12 cellular contexts compared by ENCODE assay signal in genomic region chr18:51191139-51191717, GRCh38. TPM values are rescaled to one million over a fixed set of nuclear protein-coding genes. Genes with fewer than 3 reads are reported as not detected.
DNase-seq lines count a peak whose midpoint lies in the region; ATAC-seq and TF ChIP-seq lines count a peak whose summit lies in the region.
"Had no signal": no experiment of that assay in that cellular context is flagged by ENCODE, and none has a peak within 500 bp of the region (broad histone marks: within the 10 kb centered on the region; RNA-seq: fewer than 3 reads in every experiment).

No MANE protein-coding gene starts in this region.

- no peak overlapping the region for H2AK5ac ChIP-seq in H9 (ENCODE audit: insufficient read length, low read length)

- H3K4ac ChIP-seq in H9 (ENCODE audit: low read depth, low read length): no peak overlapping the region

- H3K36me3 Mint-ChIP-seq in CD4-positive, alpha-beta memory T cell: peaks cover 4 to 27% of the 10 kb centered on the region in 2 donors
- peaks cover 12 to 35% (median 31%) of the 10 kb centered on the region in 3 experiments for H3K36me3 Mint-ChIP-seq in H9 (ENCODE audit: insufficient read depth in 1 of 3, low read depth in 3 of 3)
- peaks cover 55% of the 10 kb centered on the region for H3K36me3 Mint-ChIP-seq in activated CD8-positive, alpha-beta T cell treated with anti-CD3 and anti-CD28 coated beads for 36 hours (ENCODE audit: low read depth)

- no peaks in the 10 kb centered on the region for H3K79me1 ChIP-seq in H9 (ENCODE audit: insufficient read depth, low read depth, low read length, poor library complexity, severe bottlenecking)

- no peak overlapping the region for H4K91ac ChIP-seq in H9 (ENCODE audit: insufficient read length, low read depth, low read length)

- ATAC-seq in activated CD8-positive, alpha-beta T cell treated with anti-CD3 and anti-CD28 coated beads for 36 hours: peak; percentile 75
- ATAC-seq in left colon (peak; percentile 63), HG03025 (IDR thresholded peaks at IDR 0.05; ENCODE audit: low FRiP score, unreplicated experiment) (no peak), gastrocnemius medialis (no peak)

- H3T11ph ChIP-seq in H9 (ENCODE audit: low read length): no peak overlapping the region

- peaks cover 61 to 90% (median 76%) of the 10 kb centered on the region in 4 donors for H3K4me1 Mint-ChIP-seq in CD4-positive, alpha-beta memory T cell
- H3K4me1 Mint-ChIP-seq in H9: peaks cover 67 to 69% of the 10 kb centered on the region in 2 experiments
- H3K4me1 Mint-ChIP-seq in activated CD8-positive, alpha-beta T cell treated with anti-CD3 and anti-CD28 coated beads for 36 hours (ENCODE audit: low read depth): peaks cover 69% of the 10 kb centered on the region

- peak overlapping the region; percentile 33 to 91 (median 74) for H3K27ac Mint-ChIP-seq in CD4-positive, alpha-beta memory T cell
- no peak overlapping the region for H3K27ac Mint-ChIP-seq in H9
- peak overlapping the region; percentile 78 for H3K27ac Mint-ChIP-seq in activated CD8-positive, alpha-beta T cell treated with anti-CD3 and anti-CD28 coated beads for 36 hours

- peak overlapping the region in 7 of 8 donors; percentile 14 to 65 (median 47) for H3K4me3 Mint-ChIP-seq in CD4-positive, alpha-beta memory T cell
- H3K4me3 Mint-ChIP-seq in H9: peak overlapping the region in 1 of 2 experiments; percentile 34; a peak in 1 of 5 replicates
- peak overlapping the region; percentile 48 for H3K4me3 Mint-ChIP-seq in activated CD8-positive, alpha-beta T cell treated with anti-CD3 and anti-CD28 coated beads for 36 hours

- H2BK12ac ChIP-seq in H9 (ENCODE audit: insufficient read length, low read depth, low read length): no peak overlapping the region

- no peaks in the 10 kb centered on the region for H3K27me3 ChIP-seq in CD4-positive, alpha-beta memory T cell (ENCODE audit: insufficient read depth, low read length)
- H3K27me3 ChIP-seq in H9 (ENCODE audit: insufficient read depth, low read length): no peaks in the 10 kb centered on the region
- no peaks in the 10 kb centered on the region for H3K27me3 ChIP-seq in colonic mucosa
- H3K27me3 ChIP-seq in gastrocnemius medialis: no peaks in the 10 kb centered on the region
- H3K27me3 ChIP-seq: neutrophil, SJSA1 had no signal

- no peak overlapping the region for H3K56ac ChIP-seq in H9 (ENCODE audit: insufficient read length, low read depth, low read length)

- no peak overlapping the region for H3K4me2 ChIP-seq in H9 (ENCODE audit: insufficient read depth, insufficient read length, low read length)

- H2BK5ac ChIP-seq in H9 (ENCODE audit: insufficient read length, low read length): no peak overlapping the region

- intact Hi-C loops in CD4-positive, alpha-beta memory T cell (cut with micrococcal nuclease): loop anchor here (10.0 kb wide), 2 partner anchors 1376 to 1696 kb away; partner anchors contain the start of genes ACAA2 and RPL17
- intact Hi-C loops in activated CD8-positive, alpha-beta T cell treated with anti-CD3 and anti-CD28 coated beads for 36 hours (cut with micrococcal nuclease): no loop called here
- intact Hi-C loops in left colon (cut with DNase I, micrococcal nuclease): no loop called here
- intact Hi-C loops in colonic mucosa (cut with DNase I): no loop called here
- intact Hi-C loops in gastrocnemius medialis (cut with DNase I; ENCODE audit: low total_unique reads): loop anchor here (10.0 kb wide), 1 partner anchor 906 kb away; the partner anchor contains the start of genes CXXC1 and MBD1

- no peak overlapping the region for H4K5ac ChIP-seq in H9 (ENCODE audit: insufficient read length, low read depth, low read length)

- H4K8ac ChIP-seq in H9 (replicated peaks; ENCODE audit: insufficient read length, low read depth, low read length): no peak overlapping the region

- no peaks in the 10 kb centered on the region for H3K27me3 Mint-ChIP-seq in CD4-positive, alpha-beta memory T cell
- H3K27me3 Mint-ChIP-seq in H9 (ENCODE audit: low read depth): no peaks in the 10 kb centered on the region; the same call in 1 of the 2 replicates
- H3K27me3 Mint-ChIP-seq in activated CD8-positive, alpha-beta T cell treated with anti-CD3 and anti-CD28 coated beads for 36 hours: no peaks in the 10 kb centered on the region

- in situ Hi-C loops in gastrocnemius medialis (cut with MboI; ENCODE audit: low sequenced_read_pairs in 4 of 4): loop anchor here in 3 of 4 donors (25.0 kb wide), 3 partner anchors 154 to 904 kb away; partner anchors contain the start of genes CXXC1 (in 1 of the 3), ELAC1 (in 1 of the 3), MBD1 (in 1 of the 3) and SMAD4 (in 1 of the 3)

- peak; percentile 39 to 60 (median 50) for DNase-seq in CD4-positive, alpha-beta memory T cell
- DNase-seq in H9: no peak
- DNase-seq in activated CD8-positive, alpha-beta T cell treated with anti-CD3 and anti-CD28 coated beads for 36 hours: peak; percentile 65
- DNase-seq in left colon: no peak
- DNase-seq in NOMO-1 treated with DMSO at 0.1 percent for 48 hours (lab: John Stamatoyannopoulos, UW; ENCODE audit: unreplicated experiment): no peak
- DNase-seq in colonic mucosa: no peak
- DNase-seq in gastrocnemius medialis: no peak
- DNase-seq: DMS153, NCI-H2029 treated with DMSO at 0.1 percent for 48 hours had no signal

- H3K18ac ChIP-seq in H9 (ENCODE audit: insufficient read length, low read depth, low read length): no peak overlapping the region

- no peaks in the 10 kb centered on the region for H4K20me1 ChIP-seq in H9 (ENCODE audit: control insufficient read depth, insufficient read depth, insufficient read length)

- H3K79me2 ChIP-seq in H9 (ENCODE audit: insufficient read depth, low read length): peaks cover 78% of the 10 kb centered on the region

- CTCF ChIA-PET in CD4-positive, alpha-beta memory T cell (lab: Charles Lee; ENCODE audit: partially characterized antibody): interaction anchor here (0.6 kb wide), 1 partner anchor 63 kb away, joined by 3 read pairs; no protein-coding TSS in a partner anchor
- CTCF ChIA-PET in activated CD8-positive, alpha-beta T cell treated with anti-CD3 and anti-CD28 coated beads for 36 hours (lab: Charles Lee): no interaction called here

- no peaks in the 10 kb centered on the region for H3K36me3 ChIP-seq in CD4-positive, alpha-beta memory T cell (ENCODE audit: insufficient read depth, low read length)
- H3K36me3 ChIP-seq in colonic mucosa: no peaks in the 10 kb centered on the region
- no peaks in the 10 kb centered on the region for H3K36me3 ChIP-seq in gastrocnemius medialis
- H3K36me3 ChIP-seq: neutrophil had no signal

- H3K9me3 Mint-ChIP-seq in CD4-positive, alpha-beta memory T cell: no peaks in the 10 kb centered on the region
- H3K9me3 Mint-ChIP-seq in H9: no peaks in the 10 kb centered on the region; a peak in 1 of 5 replicates
- H3K9me3 Mint-ChIP-seq in activated CD8-positive, alpha-beta T cell treated with anti-CD3 and anti-CD28 coated beads for 36 hours: no peaks in the 10 kb centered on the region

- peaks cover 87% of the 10 kb centered on the region for H3K4me1 ChIP-seq in CD4-positive, alpha-beta memory T cell (ENCODE audit: insufficient read depth, low read length)
- peaks cover 4% of the 10 kb centered on the region; the same call in 1 of the 2 replicates for H3K4me1 ChIP-seq in H9 (ENCODE audit: insufficient read depth, low read length)
- H3K4me1 ChIP-seq in colonic mucosa: peaks cover 6% of the 10 kb centered on the region
- H3K4me1 ChIP-seq in gastrocnemius medialis: peaks cover 47 to 57% of the 10 kb centered on the region in 2 donors

- H3K9ac ChIP-seq in H9 (ENCODE audit: extremely low read depth, insufficient read length, low read length) (peak overlapping the region; percentile 7), colonic mucosa (ENCODE audit: low read depth in 2 of 2, low read length in 2 of 2) (no peak overlapping the region)

- H3K4me3 ChIP-seq in CD4-positive, alpha-beta memory T cell (ENCODE audit: low read length in 2 of 2): no peak overlapping the region
- H3K4me3 ChIP-seq in colonic mucosa (no peak overlapping the region), gastrocnemius medialis (no peak overlapping the region)
- H3K4me3 ChIP-seq: SJSA1 had no signal

- no peak overlapping the region for H2BK120ac ChIP-seq in H9 (ENCODE audit: low read depth, low read length, poor library complexity, severe bottlenecking)

- no peak overlapping the region for H2BK15ac ChIP-seq in H9 (ENCODE audit: low read depth, low read length)

- H3K9me3 ChIP-seq in CD4-positive, alpha-beta memory T cell (ENCODE audit: control insufficient read depth in 1 of 2, low read length in 2 of 2): no peaks in the 10 kb centered on the region
- H3K9me3 ChIP-seq in H9 (ENCODE audit: control insufficient read depth, low read depth, low read length) (no peaks in the 10 kb centered on the region), colonic mucosa (no peaks in the 10 kb centered on the region), gastrocnemius medialis (no peaks in the 10 kb centered on the region)
- H3K9me3 ChIP-seq: neutrophil, SJSA1 had no signal

- no peak overlapping the region for H3K14ac ChIP-seq in H9 (ENCODE audit: insufficient read depth, low read length)

- H2AFZ ChIP-seq in H9 (ENCODE audit: low read length): no peak overlapping the region

- no peak overlapping the region for H3K23ac ChIP-seq in H9 (ENCODE audit: insufficient read length, low read depth, low read length)

- H3K23me2 ChIP-seq in H9 (ENCODE audit: insufficient read length, low read depth, low read length, poor library complexity, severe bottlenecking): peaks cover 6% of the 10 kb centered on the region

- WGBS in H9 (ENCODE audit: extremely low coverage, insufficient read length, low lambda C conversion rate): no CpG with 5 or more reads among the region's 4 CpGs

- no peak for TF ChIP-seq CTCF in H9 (conservative IDR thresholded peaks at IDR 0.05)
- TF ChIP-seq CTCF in activated CD8-positive, alpha-beta T cell treated with anti-CD3 and anti-CD28 coated beads for 36 hours (IDR thresholded peaks at IDR 0.05): no peak
- TF ChIP-seq CTCF in colonic mucosa (IDR thresholded peaks at IDR 0.05): no peak
- no peak for TF ChIP-seq CTCF in gastrocnemius medialis (IDR thresholded peaks at IDR 0.05 in 4 of 5, conservative IDR thresholded peaks at IDR 0.05 in 1 of 5)

- POLR2A ChIA-PET in CD4-positive, alpha-beta memory T cell (lab: Charles Lee; ENCODE audit: partially characterized antibody): interaction anchor here (1.6 kb wide), 1 partner anchor 37 kb away, joined by 3 read pairs; no protein-coding TSS in a partner anchor
- POLR2A ChIA-PET in activated CD8-positive, alpha-beta T cell treated with anti-CD3 and anti-CD28 coated beads for 36 hours (lab: Charles Lee): no interaction called here

- TF ChIP-seq POLR2A in gastrocnemius medialis (IDR thresholded peaks at IDR 0.05): no peak

- H3K27ac ChIP-seq in CD4-positive, alpha-beta memory T cell (ENCODE audit: low read depth, low read length): peak overlapping the region; percentile 18
- H3K27ac ChIP-seq in H9 (ENCODE audit: insufficient read length, low read depth, low read length) (no peak overlapping the region), colonic mucosa (no peak overlapping the region), gastrocnemius medialis (peak overlapping the region in 1 of 4 donors; percentile 7)
- H3K27ac ChIP-seq: neutrophil, SJSA1 had no signal

- no peak overlapping the region for H2BK20ac ChIP-seq in H9 (ENCODE audit: low read depth, low read length, poor library complexity, severe bottlenecking)

RNA-seq across cellular contexts. Expression of gene MEX3C, which starts 6.3 kb away (rescaled TPM):
- total RNA-seq in CD4-positive, alpha-beta memory T cell: 10 to 100 TPM; 60.9 to 64.8 TPM
- 10 to 100 TPM in 1 of 2 donors, 1 to 10 TPM in 1; 3.5 to 10.5 TPM for polyA plus RNA-seq in CD4-positive, alpha-beta memory T cell
- 98.1 and 99.2 TPM in 2 replicates for total RNA-seq in H9 (2021)
- total RNA-seq in activated CD8-positive, alpha-beta T cell treated with anti-CD3 and anti-CD28 coated beads for 36 hours: 10 to 100 TPM; 51.5 to 52.6 TPM
- 10 to 100 TPM; 20.5 to 26.7 TPM for total RNA-seq in left colon
- 10 to 100 TPM; 21.3 to 36.7 TPM for total RNA-seq in colonic mucosa
- 10 to 100 TPM in 3 of 4 donors, 1 to 10 TPM in 1; 8.8 to 14.9 (median 12.4) TPM for total RNA-seq in gastrocnemius medialis

Comparison
In these comparisons a context has a peak if more than half of its experiments do, and no peak if none do; other contexts are left out.
1. DNase-seq: peak in CD4-positive, alpha-beta memory T cell (5 of 5) and activated CD8-positive, alpha-beta T cell treated with anti-CD3 and anti-CD28 coated beads for 36 hours (single experiment); none in H9 (single experiment), left colon (0 of 2), NOMO-1 treated with DMSO at 0.1 percent for 48 hours (single experiment), colonic mucosa (single experiment) and gastrocnemius medialis (0 of 2).
2. H3K27ac Mint-ChIP-seq: peak in CD4-positive, alpha-beta memory T cell (7 of 7) and activated CD8-positive, alpha-beta T cell treated with anti-CD3 and anti-CD28 coated beads for 36 hours (single experiment); none in H9 (0 of 3).
3. ATAC-seq: peak in activated CD8-positive, alpha-beta T cell treated with anti-CD3 and anti-CD28 coated beads for 36 hours (single experiment) and left colon (single experiment); none in HG03025 (single experiment) and gastrocnemius medialis (0 of 2).
4. intact Hi-C loops: an anchor here in CD4-positive, alpha-beta memory T cell (10.0 kb wide) and gastrocnemius medialis (10.0 kb wide); none called in activated CD8-positive, alpha-beta T cell treated with anti-CD3 and anti-CD28 coated beads for 36 hours, left colon and colonic mucosa.